24 cellular contexts compared by ENCODE assay signal in the genomic region with DNA sequence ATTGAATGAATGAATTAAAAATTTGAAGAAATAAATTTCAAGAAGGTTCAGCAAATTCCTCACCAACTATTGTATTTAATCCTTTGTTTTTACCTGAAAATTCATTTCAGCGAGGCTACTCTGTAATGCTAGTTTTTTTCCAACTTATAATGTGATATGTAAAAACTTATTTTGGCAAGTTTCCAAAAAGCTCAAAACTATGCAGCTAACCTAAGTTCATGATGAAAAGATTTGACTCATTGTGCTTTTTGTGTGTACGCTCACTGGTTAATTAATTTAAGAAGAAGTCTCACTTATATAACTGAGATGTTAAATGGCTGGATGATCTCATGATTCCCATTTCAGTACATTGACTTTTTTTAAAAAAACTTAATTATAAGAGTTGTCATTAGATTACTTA.
"Had no signal": no experiment of that assay in that cellular context is flagged by ENCODE, and none has a peak within 500 bp of the region (broad histone marks: within the 10 kb centered on the region; RNA-seq: fewer than 3 reads in every experiment).

No MANE protein-coding gene starts in this region.

- H3K4me3 ChIP-seq: adrenal gland, body of pancreas, breast epithelium, Peyer's patch, SJSA1 had no signal

- DNase-seq: activated CD4-positive, alpha-beta T cell treated with anti-CD3 and anti-CD28 coated beads, Interleukin-2, amount 10 ng/mL, durations not matched to agents 24 days and 14 days; activated CD4-positive, alpha-beta T cell treated with anti-CD3 and anti-CD28 coated beads, Interleukin-2, amount 50 U/mL, for 48 hours; activated CD8-positive, alpha-beta T cell treated with anti-CD3 and anti-CD28 coated beads, Interleukin-2, amount 10 ng/mL, durations not matched to agents 7 days and 5 days; activated gamma-delta T cell treated with Interleukin-2 at 50 U/mL for 16 hours; activated naive CD4-positive, alpha-beta T cell treated with anti-CD3 and anti-CD28 coated beads for 36 hours; activated T-cell treated with anti-CD3 and anti-CD28 coated beads, Interleukin-2, amount 50 U/mL, for 24 hours; adrenal gland; body of pancreas; NCI-H1105; NCI-H1417 treated with DMSO at 0.1 percent for 48 hours; NCI-H1930; NCI-H2081 treated with DMSO at 0.1 percent for 48 hours; NCI-H226; NCI-H446 treated with DMSO at 0.1 percent for 48 hours; NCI-H524; Peyer's patch; RPMI8226; SHP77 treated with DMSO at 0.1 percent for 48 hours; SK-N-SH had no signal

- H3K27me3 Mint-ChIP-seq: activated CD4-positive, alpha-beta T cell treated with anti-CD3 and anti-CD28 coated beads, Interleukin-2, amount 10 ng/mL, durations not matched to agents 24 days and 14 days; activated T-cell treated with anti-CD3 and anti-CD28 coated beads, Interleukin-2, amount 50 U/mL, for 24 hours had no signal

- ATAC-seq: activated CD8-positive, alpha-beta T cell treated with anti-CD3 and anti-CD28 coated beads, Interleukin-2, amount 10 ng/mL, durations not matched to agents 7 days and 5 days; activated naive CD4-positive, alpha-beta T cell treated with anti-CD3 and anti-CD28 coated beads, Interleukin-2, amount 50 U/mL, for 72 hours; body of pancreas had no signal

- H3K27ac Mint-ChIP-seq: activated CD4-positive, alpha-beta T cell treated with anti-CD3 and anti-CD28 coated beads, Interleukin-2, amount 10 ng/mL, durations not matched to agents 24 days and 14 days; activated CD8-positive, alpha-beta T cell treated with anti-CD3 and anti-CD28 coated beads, Interleukin-2, amount 10 ng/mL, durations not matched to agents 7 days and 5 days; activated naive CD4-positive, alpha-beta T cell treated with anti-CD3 and anti-CD28 coated beads for 36 hours; activated naive CD4-positive, alpha-beta T cell treated with anti-CD3 and anti-CD28 coated beads, Interleukin-2, amount 50 U/mL, for 72 hours; activated T-cell treated with anti-CD3 and anti-CD28 coated beads, Interleukin-2, amount 50 U/mL, for 24 hours; T-helper 1 cell treated with Interleukin-12 subunit alpha and Interleukin-12 subunit beta and Interleukin-4 antibody, amounts not matched to agents 30 μg/mL and 1 μg/mL, for 36 hours; T-helper 2 cell treated with Interferon-gamma antibody and Interleukin-4, amounts not matched to agents 5 μg/mL and 100 μg/mL, for 36 hours had no signal

- H3K9me3 Mint-ChIP-seq: activated T-cell treated with anti-CD3 and anti-CD28 coated beads, Interleukin-2, amount 50 U/mL, for 24 hours had no signal

- H3K4me3 Mint-ChIP-seq: activated CD4-positive, alpha-beta T cell treated with anti-CD3 and anti-CD28 coated beads, Interleukin-2, amount 10 ng/mL, durations not matched to agents 24 days and 14 days; activated CD8-positive, alpha-beta T cell treated with anti-CD3 and anti-CD28 coated beads, Interleukin-2, amount 10 ng/mL, durations not matched to agents 7 days and 5 days; activated naive CD4-positive, alpha-beta T cell treated with anti-CD3 and anti-CD28 coated beads for 36 hours; activated T-cell treated with anti-CD3 and anti-CD28 coated beads, Interleukin-2, amount 50 U/mL, for 24 hours; T-helper 1 cell treated with Interleukin-12 subunit alpha and Interleukin-12 subunit beta and Interleukin-4 antibody, amounts not matched to agents 30 μg/mL and 1 μg/mL, for 36 hours; T-helper 2 cell treated with Interferon-gamma antibody and Interleukin-4, amounts not matched to agents 5 μg/mL and 100 μg/mL, for 36 hours had no signal
